Comparison of ENCODE assay signal across 1 cellular context in the genomic region with DNA sequence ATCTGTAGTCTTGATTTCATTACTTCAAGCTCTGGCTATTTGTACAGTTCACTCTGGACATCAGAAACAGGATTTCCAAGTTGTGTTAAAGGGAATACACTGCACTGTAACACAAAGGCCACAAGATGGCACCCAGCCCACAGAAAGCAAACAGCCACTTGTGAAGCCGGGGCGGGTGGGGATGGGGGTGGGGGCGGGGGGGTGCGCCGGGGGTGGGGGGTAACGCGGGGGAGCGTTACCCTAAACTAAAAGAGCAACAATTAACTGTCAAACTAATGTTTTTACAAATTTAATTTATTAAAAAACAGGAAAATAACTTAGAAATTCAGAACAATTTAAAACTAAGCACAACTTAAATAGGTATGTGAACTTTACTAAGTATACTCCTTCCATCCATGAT.
TF ChIP-seq lines count a peak whose summit lies in the region.

No MANE protein-coding gene starts in this region.

TF ChIP-seq in H1, 55 proteins besides CTCF, POLR2A, EP300 and RAD21 (continued from another document):
- no peak for TF ChIP-seq NANOG (IDR thresholded peaks at IDR 0.05; ENCODE audit: insufficient read depth, low read depth, low read length, poor library complexity, severe bottlenecking)
- no peak for TF ChIP-seq KDM5A (IDR thresholded peaks at IDR 0.05; ENCODE audit: low read length)
- TF ChIP-seq SP1 (IDR thresholded peaks at IDR 0.05; ENCODE audit: low read depth, low read length): no peak
- TF ChIP-seq MAFK (IDR thresholded peaks at IDR 0.05; ENCODE audit: low read depth, low read length): no peak
- no peak for TF ChIP-seq SIN3A (conservative IDR thresholded peaks at IDR 0.05 in 1 of 2, IDR thresholded peaks at IDR 0.05 in 1 of 2; ENCODE audit: low read depth in 1 of 2, low read length in 2 of 2)
- TF ChIP-seq NRF1 (IDR thresholded peaks at IDR 0.05; ENCODE audit: low read depth, low read length): no peak
- TF ChIP-seq SP2 (IDR thresholded peaks at IDR 0.05; ENCODE audit: low read length): no peak
- no peak for TF ChIP-seq CEBPB (IDR thresholded peaks at IDR 0.05; ENCODE audit: low read depth, low read length)
- TF ChIP-seq CTBP2 (IDR thresholded peaks at IDR 0.05; ENCODE audit: borderline replicate concordance, insufficient read depth, insufficient read length, low read length): no peak
- TF ChIP-seq TBP (IDR thresholded peaks at IDR 0.05; ENCODE audit: low read depth, low read length): no peak
- TF ChIP-seq KDM4A (IDR thresholded peaks at IDR 0.05; ENCODE audit: low read depth, low read length, severe bottlenecking): no peak
- TF ChIP-seq SAP30 (IDR thresholded peaks at IDR 0.05; ENCODE audit: insufficient read depth, insufficient replicate concordance, low read length): no peak
- TF ChIP-seq HDAC6 (IDR thresholded peaks at IDR 0.05; ENCODE audit: low read depth, low read length): no peak
- TF ChIP-seq CBX5 (IDR thresholded peaks at IDR 0.05; ENCODE audit: low read depth, low read length): no peak
- no peak for TF ChIP-seq JUND (IDR thresholded peaks at IDR 0.05; ENCODE audit: low read length)
- no peak for TF ChIP-seq HDAC2 (IDR thresholded peaks at IDR 0.05; ENCODE audit: borderline replicate concordance in 1 of 2, low read depth in 2 of 2, low read length in 2 of 2)
